ENCODE assay signal across 1 cellular context in the genomic region with DNA sequence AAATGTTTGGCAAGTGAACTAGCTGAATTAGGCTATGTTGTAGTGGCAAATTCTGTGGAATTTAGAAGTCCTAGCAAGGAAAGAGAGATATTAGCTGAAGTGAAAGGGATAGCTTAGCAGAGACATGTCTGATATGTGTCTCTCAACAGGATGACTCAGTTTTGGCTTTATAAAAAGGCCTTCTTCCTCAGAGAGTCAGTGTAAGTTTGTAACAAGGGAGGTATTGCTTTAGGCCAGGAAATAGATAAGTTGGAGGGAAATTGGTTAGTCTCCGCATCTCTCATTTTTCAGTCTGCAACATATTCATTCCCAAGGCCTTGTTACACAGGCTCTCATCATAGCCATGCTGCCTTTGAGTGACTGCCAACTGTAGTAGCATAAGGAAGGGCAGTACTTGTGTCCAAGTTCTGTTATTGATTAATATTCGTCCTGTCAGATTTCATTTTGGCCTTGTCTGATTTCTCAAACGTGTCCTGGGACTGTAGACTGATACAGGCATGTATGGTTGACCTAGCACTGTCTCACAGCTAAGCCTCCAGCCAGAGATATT.
TF ChIP-seq lines count a peak whose summit lies in the region.

No MANE protein-coding gene starts in this region.

TF ChIP-seq in GM12878, 131 proteins besides CTCF, POLR2A, EP300 and RAD21:
- TF ChIP-seq BCL3 (IDR thresholded peaks at IDR 0.05; ENCODE audit: borderline replicate concordance, insufficient read depth, low read depth, low read length, poor library complexity, severe bottlenecking) (no peak), CHD2 (IDR thresholded peaks at IDR 0.05; ENCODE audit: borderline replicate concordance, low read depth, low read length) (no peak), TARDBP (IDR thresholded peaks at IDR 0.05; ENCODE audit: borderline replicate concordance) (no peak), FOXM1 (IDR thresholded peaks at IDR 0.05; ENCODE audit: low read depth, low read length) (no peak), MYB (IDR thresholded peaks at IDR 0.05; ENCODE audit: borderline replicate concordance, low read depth, low read length) (no peak), TCF12 (IDR thresholded peaks at IDR 0.05; ENCODE audit: low read depth, low read length) (no peak), NBN (IDR thresholded peaks at IDR 0.05) (no peak), TAF1 (IDR thresholded peaks at IDR 0.05; ENCODE audit: borderline replicate concordance, low read depth, low read length) (no peak), HDAC6 (IDR thresholded peaks at IDR 0.05; ENCODE audit: unreplicated experiment) (no peak), NFXL1 (IDR thresholded peaks at IDR 0.05; ENCODE audit: borderline replicate concordance) (no peak), YY1 (IDR thresholded peaks at IDR 0.05; ENCODE audit: low read depth, low read length) (no peak), MXI1 (IDR thresholded peaks at IDR 0.05; ENCODE audit: low read depth, low read length) (no peak), GATAD2B (conservative IDR thresholded peaks at IDR 0.05; ENCODE audit: low read depth) (no peak), SREBF1 (IDR thresholded peaks at IDR 0.05; ENCODE audit: low read length) (no peak), MTA2 (IDR thresholded peaks at IDR 0.05; ENCODE audit: low read depth) (no peak)
- TF ChIP-seq, protein P1, sequence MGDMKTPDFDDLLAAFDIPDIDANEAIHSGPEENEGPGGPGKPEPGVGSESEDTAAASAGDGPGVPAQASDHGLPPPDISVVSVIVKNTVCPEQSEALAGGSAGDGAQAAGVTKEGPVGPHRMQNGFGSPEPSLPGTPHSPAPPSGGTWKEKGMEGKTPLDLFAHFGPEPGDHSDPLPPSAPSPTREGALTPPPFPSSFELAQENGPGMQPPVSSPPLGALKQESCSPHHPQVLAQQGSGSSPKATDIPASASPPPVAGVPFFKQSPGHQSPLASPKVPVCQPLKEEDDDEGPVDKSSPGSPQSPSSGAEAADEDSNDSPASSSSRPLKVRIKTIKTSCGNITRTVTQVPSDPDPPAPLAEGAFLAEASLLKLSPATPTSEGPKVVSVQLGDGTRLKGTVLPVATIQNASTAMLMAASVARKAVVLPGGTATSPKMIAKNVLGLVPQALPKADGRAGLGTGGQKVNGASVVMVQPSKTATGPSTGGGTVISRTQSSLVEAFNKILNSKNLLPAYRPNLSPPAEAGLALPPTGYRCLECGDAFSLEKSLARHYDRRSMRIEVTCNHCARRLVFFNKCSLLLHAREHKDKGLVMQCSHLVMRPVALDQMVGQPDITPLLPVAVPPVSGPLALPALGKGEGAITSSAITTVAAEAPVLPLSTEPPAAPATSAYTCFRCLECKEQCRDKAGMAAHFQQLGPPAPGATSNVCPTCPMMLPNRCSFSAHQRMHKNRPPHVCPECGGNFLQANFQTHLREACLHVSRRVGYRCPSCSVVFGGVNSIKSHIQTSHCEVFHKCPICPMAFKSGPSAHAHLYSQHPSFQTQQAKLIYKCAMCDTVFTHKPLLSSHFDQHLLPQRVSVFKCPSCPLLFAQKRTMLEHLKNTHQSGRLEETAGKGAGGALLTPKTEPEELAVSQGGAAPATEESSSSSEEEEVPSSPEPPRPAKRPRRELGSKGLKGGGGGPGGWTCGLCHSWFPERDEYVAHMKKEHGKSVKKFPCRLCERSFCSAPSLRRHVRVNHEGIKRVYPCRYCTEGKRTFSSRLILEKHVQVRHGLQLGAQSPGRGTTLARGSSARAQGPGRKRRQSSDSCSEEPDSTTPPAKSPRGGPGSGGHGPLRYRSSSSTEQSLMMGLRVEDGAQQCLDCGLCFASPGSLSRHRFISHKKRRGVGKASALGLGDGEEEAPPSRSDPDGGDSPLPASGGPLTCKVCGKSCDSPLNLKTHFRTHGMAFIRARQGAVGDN (IDR thresholded peaks at IDR 0.05): no peak
- TF ChIP-seq, protein P2, sequence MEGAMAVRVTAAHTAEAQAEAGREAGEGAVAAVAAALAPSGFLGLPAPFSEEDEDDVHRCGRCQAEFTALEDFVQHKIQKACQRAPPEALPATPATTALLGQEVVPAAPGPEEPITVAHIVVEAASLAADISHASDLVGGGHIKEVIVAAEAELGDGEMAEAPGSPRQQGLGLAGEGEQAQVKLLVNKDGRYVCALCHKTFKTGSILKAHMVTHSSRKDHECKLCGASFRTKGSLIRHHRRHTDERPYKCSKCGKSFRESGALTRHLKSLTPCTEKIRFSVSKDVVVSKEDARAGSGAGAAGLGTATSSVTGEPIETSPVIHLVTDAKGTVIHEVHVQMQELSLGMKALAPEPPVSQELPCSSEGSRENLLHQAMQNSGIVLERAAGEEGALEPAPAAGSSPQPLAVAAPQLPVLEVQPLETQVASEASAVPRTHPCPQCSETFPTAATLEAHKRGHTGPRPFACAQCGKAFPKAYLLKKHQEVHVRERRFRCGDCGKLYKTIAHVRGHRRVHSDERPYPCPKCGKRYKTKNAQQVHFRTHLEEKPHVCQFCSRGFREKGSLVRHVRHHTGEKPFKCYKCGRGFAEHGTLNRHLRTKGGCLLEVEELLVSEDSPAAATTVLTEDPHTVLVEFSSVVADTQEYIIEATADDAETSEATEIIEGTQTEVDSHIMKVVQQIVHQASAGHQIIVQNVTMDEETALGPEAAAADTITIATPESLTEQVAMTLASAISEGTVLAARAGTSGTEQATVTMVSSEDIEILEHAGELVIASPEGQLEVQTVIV (IDR thresholded peaks at IDR 0.05; ENCODE audit: borderline replicate concordance, partially characterized antibody): no peak
TF ChIP-seq in GM12878: peak in this region for 0.
